Comparison of ENCODE assay signal across 1 cellular context in the genomic region with DNA sequence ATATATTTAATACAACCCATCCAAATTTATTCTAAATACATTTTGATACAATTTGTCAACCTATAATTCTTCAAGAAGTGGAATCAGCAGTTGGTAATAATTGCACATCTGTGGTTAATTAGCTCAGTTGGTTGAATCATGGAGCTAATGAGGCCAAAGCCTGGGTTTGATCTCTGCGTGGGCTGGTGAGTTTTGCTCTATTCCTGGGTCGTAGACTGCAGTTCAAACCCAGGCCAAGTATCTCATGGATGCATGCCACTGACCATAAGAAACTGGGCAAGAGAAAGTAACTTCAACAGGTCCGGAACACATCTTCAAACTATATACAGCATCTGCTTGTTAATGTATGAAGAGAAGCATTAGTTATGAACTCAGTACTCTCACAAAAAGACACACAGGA.
TF ChIP-seq lines count a peak whose summit lies in the region.

No MANE protein-coding gene starts in this region.

TF ChIP-seq in GM12878, 131 proteins besides CTCF, POLR2A, EP300 and RAD21:
- no peak for TF ChIP-seq ZNF592 (IDR thresholded peaks at IDR 0.05)
- TF ChIP-seq IRF3 (IDR thresholded peaks at IDR 0.05) = no peak
- TF ChIP-seq HDAC6 (IDR thresholded peaks at IDR 0.05; ENCODE audit: unreplicated experiment) = no peak
- no peak for TF ChIP-seq JUNB (IDR thresholded peaks at IDR 0.05)
- TF ChIP-seq IKZF1 (conservative IDR thresholded peaks at IDR 0.05) = no peak
- no peak for TF ChIP-seq SIX5 (IDR thresholded peaks at IDR 0.05; ENCODE audit: low read depth, low read length, severe bottlenecking)
- no peak for TF ChIP-seq RAD51 (IDR thresholded peaks at IDR 0.05)
- no peak for TF ChIP-seq PML (IDR thresholded peaks at IDR 0.05; ENCODE audit: low read length)
- TF ChIP-seq MTA2 (IDR thresholded peaks at IDR 0.05; ENCODE audit: low read depth) = no peak
- TF ChIP-seq GATAD2B (conservative IDR thresholded peaks at IDR 0.05; ENCODE audit: low read depth) = no peak
- TF ChIP-seq SP1 (IDR thresholded peaks at IDR 0.05; ENCODE audit: low read depth, low read length) = no peak
- TF ChIP-seq ZNF274 (IDR thresholded peaks at IDR 0.05; ENCODE audit: insufficient read depth, insufficient read length) = no peak
- no peak for TF ChIP-seq IRF5 (IDR thresholded peaks at IDR 0.05; ENCODE audit: borderline replicate concordance)
- no peak for TF ChIP-seq KAT2A (conservative IDR thresholded peaks at IDR 0.05; ENCODE audit: control insufficient read depth, low read depth, low read length)
- TF ChIP-seq ESRRA (IDR thresholded peaks at IDR 0.05; ENCODE audit: low read length) = no peak
- TF ChIP-seq HSF1 (IDR thresholded peaks at IDR 0.05; ENCODE audit: low read depth, low read length) = no peak
- TF ChIP-seq, protein P1, sequence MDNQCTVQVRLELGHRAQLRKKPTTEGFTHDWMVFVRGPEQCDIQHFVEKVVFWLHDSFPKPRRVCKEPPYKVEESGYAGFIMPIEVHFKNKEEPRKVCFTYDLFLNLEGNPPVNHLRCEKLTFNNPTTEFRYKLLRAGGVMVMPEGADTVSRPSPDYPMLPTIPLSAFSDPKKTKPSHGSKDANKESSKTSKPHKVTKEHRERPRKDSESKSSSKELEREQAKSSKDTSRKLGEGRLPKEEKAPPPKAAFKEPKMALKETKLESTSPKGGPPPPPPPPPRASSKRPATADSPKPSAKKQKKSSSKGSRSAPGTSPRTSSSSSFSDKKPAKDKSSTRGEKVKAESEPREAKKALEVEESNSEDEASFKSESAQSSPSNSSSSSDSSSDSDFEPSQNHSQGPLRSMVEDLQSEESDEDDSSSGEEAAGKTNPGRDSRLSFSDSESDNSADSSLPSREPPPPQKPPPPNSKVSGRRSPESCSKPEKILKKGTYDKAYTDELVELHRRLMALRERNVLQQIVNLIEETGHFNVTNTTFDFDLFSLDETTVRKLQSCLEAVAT (IDR thresholded peaks at IDR 0.05) = no peak
- TF ChIP-seq CHD2 (IDR thresholded peaks at IDR 0.05; ENCODE audit: borderline replicate concordance, low read depth, low read length) = no peak
